In genomic region chr4:80096175-80096850, GRCh38 we compare ENCODE assay signal across 18 cellular contexts. TPM values are rescaled to one million over a fixed set of nuclear protein-coding genes. Genes with fewer than 3 reads are reported as not detected.
DNase-seq lines count a peak whose midpoint lies in the region; ATAC-seq, FAIRE-seq and TF ChIP-seq lines count a peak whose summit lies in the region.
"Had no signal": no experiment of that assay in that cellular context is flagged by ENCODE, and none has a peak within 500 bp of the region (broad histone marks: within the 10 kb centered on the region; RNA-seq: fewer than 3 reads in every experiment).

No MANE protein-coding gene starts in this region.

- POLR2A ChIA-PET in A549 (lab: Yijun Ruan, JAX) (no interaction called here), PC-3 (lab: Charles Lee; ENCODE audit: unreplicated experiment) (no interaction called here)

- intact Hi-C loops in PC-3 (cut with micrococcal nuclease): no loop called here

- TF ChIP-seq RAD21 in A549 (conservative IDR thresholded peaks at IDR 0.05 in 1 of 2, IDR thresholded peaks at IDR 0.05 in 1 of 2): no peak

- no peak for FAIRE-seq in A549 (lab: Jason Lieb, UNC)
- FAIRE-seq: GM12892, GM18507 had no signal

- H2AFZ ChIP-seq in DND-41 (ENCODE audit: low read depth, low read length) (peak overlapping the region; percentile 34; the same call in 1 of the 2 replicates), PC-3 (ENCODE audit: low read length) (no peak overlapping the region)

- no peak overlapping the region for H3K4me3 ChIP-seq in A549
- H3K4me3 ChIP-seq in DND-41 (ENCODE audit: low read depth in 1 of 2, low read length in 2 of 2): no peak overlapping the region
- H3K4me3 ChIP-seq in PC-3 (ENCODE audit: low read length): no peak overlapping the region
- no peak overlapping the region for H3K4me3 ChIP-seq in fibroblast of mammary gland (ENCODE audit: control insufficient read depth, low read depth, low read length)

- no peaks in the 10 kb centered on the region for H3K9me2 ChIP-seq in PC-3 (replicated peaks; ENCODE audit: low read length)

- ATAC-seq in A549: no peak
- no peak for ATAC-seq in DND-41 (ENCODE audit: insufficient read depth, low read depth)
- no peak for ATAC-seq in PC-3
- ATAC-seq in GM21717 (IDR thresholded peaks at IDR 0.05; ENCODE audit: unreplicated experiment): no peak
- ATAC-seq in GM21423 (IDR thresholded peaks at IDR 0.05; ENCODE audit: unreplicated experiment): no peak

- no peak for DNase-seq in A549 (ENCODE audit: low read depth in 1 of 2, low spot score in 1 of 2)
- no peak for DNase-seq in DND-41
- no peak for DNase-seq in PC-3
- DNase-seq in fibroblast of mammary gland (ENCODE audit: low read depth): peak; percentile 14
- no peak for DNase-seq in stimulated activated naive CD4-positive, alpha-beta T cell (lab: John Stamatoyannopoulos, UW)
- DNase-seq: ACHN, AML-193, NCI-H1436, NCI-H1930, NCI-H2171, NCI-H526 treated with DMSO at 0.1 percent for 48 hours, RPMI8226, SHP77 treated with DMSO at 0.1 percent for 48 hours had no signal

- H3K27ac ChIP-seq in A549 (no peak overlapping the region), DND-41 (ENCODE audit: low read length) (no peak overlapping the region), PC-3 (ENCODE audit: low read length) (peak overlapping the region; percentile 83; the same call in 1 of the 2 replicates)
- H3K27ac ChIP-seq: C4-2B had no signal

- H3K9ac ChIP-seq in DND-41 (ENCODE audit: low read depth, low read length) (no peak overlapping the region), PC-3 (ENCODE audit: low read length) (no peak overlapping the region)

- no peak for TF ChIP-seq CTCF in A549 (IDR thresholded peaks at IDR 0.05)
- TF ChIP-seq CTCF in DND-41 (IDR thresholded peaks at IDR 0.05; ENCODE audit: borderline replicate concordance, extremely low read depth, low read length, poor library complexity, severe bottlenecking): no peak
- no peak for TF ChIP-seq CTCF in PC-3 (conservative IDR thresholded peaks at IDR 0.05; ENCODE audit: low read depth, low read length)
- no peak for TF ChIP-seq CTCF in fibroblast of mammary gland (conservative IDR thresholded peaks at IDR 0.05; ENCODE audit: control insufficient read depth, insufficient read depth, low read depth, low read length)

- CTCF ChIA-PET in A549 (lab: Yijun Ruan, JAX): no interaction called here
- CTCF ChIA-PET in PC-3 (lab: Charles Lee): no interaction called here

- no peaks in the 10 kb centered on the region for H3K4me1 ChIP-seq in A549
- H3K4me1 ChIP-seq in DND-41 (ENCODE audit: insufficient read depth, low read length): no peaks in the 10 kb centered on the region
- peaks cover 49% of the 10 kb centered on the region for H3K4me1 ChIP-seq in PC-3 (ENCODE audit: insufficient read depth, low read length)

- H3K9me3 ChIP-seq in A549: no peaks in the 10 kb centered on the region
- H3K9me3 ChIP-seq in DND-41 (ENCODE audit: insufficient read depth, low read length, severe bottlenecking): no peaks in the 10 kb centered on the region
- no peaks in the 10 kb centered on the region for H3K9me3 ChIP-seq in PC-3 (ENCODE audit: low read length)

- 14% methylated on average over 4 of the region's 4 CpGs for WGBS in A549 (ENCODE audit: missing lambda C conversion rate)

- no peak for TF ChIP-seq EP300 in A549 (IDR thresholded peaks at IDR 0.05)

- H3K27me3 ChIP-seq in DND-41 (ENCODE audit: insufficient read depth, low read length, poor library complexity) (no peaks in the 10 kb centered on the region), PC-3 (ENCODE audit: low read length) (no peaks in the 10 kb centered on the region)

- peaks cover 7% of the 10 kb centered on the region for H3F3A ChIP-seq in PC-3 (ENCODE audit: low read length, unreplicated experiment)

- H3K79me2 ChIP-seq in DND-41 (ENCODE audit: insufficient read depth, low read length) (no peaks in the 10 kb centered on the region), PC-3 (ENCODE audit: low read length) (no peaks in the 10 kb centered on the region)

- H3K4me2 ChIP-seq in A549 (no peak overlapping the region), DND-41 (ENCODE audit: insufficient read depth, low read length) (no peak overlapping the region), PC-3 (ENCODE audit: low read length) (no peak overlapping the region)

- BruUV-seq in PC-3 (replicated peaks; lab: Mats Ljungman, UMichigan): no TSS peak

- H4K20me1 ChIP-seq in DND-41 (ENCODE audit: insufficient read depth, low read length): no peaks in the 10 kb centered on the region
- H4K20me1 ChIP-seq in PC-3 (ENCODE audit: low read length): no peaks in the 10 kb centered on the region

- no peaks in the 10 kb centered on the region for H3K36me3 ChIP-seq in DND-41 (ENCODE audit: insufficient read depth, low read length)
- H3K36me3 ChIP-seq in PC-3 (ENCODE audit: low read depth, low read length): no peaks in the 10 kb centered on the region

- TF ChIP-seq POLR2A in A549 (IDR thresholded peaks at IDR 0.05; ENCODE audit: low read length): no peak

TF ChIP-seq in A549, 52 proteins besides CTCF, POLR2A, EP300 and RAD21:
- no peak for TF ChIP-seq PHF8 (IDR thresholded peaks at IDR 0.05; ENCODE audit: borderline replicate concordance, low read depth)
- no peak for TF ChIP-seq ZNF302 (CRISPR knock-in tag; IDR thresholded peaks at IDR 0.05)
- TF ChIP-seq MAFK (IDR thresholded peaks at IDR 0.05; ENCODE audit: partially characterized antibody): peak; percentile 41

RNA-seq across cellular contexts. Expression of gene ANTXR2, which starts 23.3 kb away (rescaled TPM):
- polyA plus RNA-seq in A549 (2011; rRNA removed): 3.0 and 3.7 TPM in 2 replicates
- polyA plus RNA-seq in A549 (2012; cell fraction: cytosol; rRNA removed): 0.16 and 0.17 TPM in 2 replicates
- polyA plus RNA-seq in A549 (2012; cell fraction: nucleus; rRNA removed): 0.14 and 0.45 TPM in 2 replicates
- 1.8 to 2.3 TPM (median 2.0 TPM) in 3 replicates for polyA plus RNA-seq in A549 (2017; fragmentation: RNase III; extraction: RNeasy Plus Mini Kit Qiagen cat#74134 plus additional on column Dnase treatment)
- polyA minus RNA-seq in A549 (2011; rRNA and poly(A)+ RNA removed): 0.95 and 1.1 TPM in 2 replicates
- 43.9 and 56.3 TPM in 2 replicates for total RNA-seq in PC-3 (2014; rRNA removed)
